ENCODE assay signal across 1 cellular context in the genomic region with DNA sequence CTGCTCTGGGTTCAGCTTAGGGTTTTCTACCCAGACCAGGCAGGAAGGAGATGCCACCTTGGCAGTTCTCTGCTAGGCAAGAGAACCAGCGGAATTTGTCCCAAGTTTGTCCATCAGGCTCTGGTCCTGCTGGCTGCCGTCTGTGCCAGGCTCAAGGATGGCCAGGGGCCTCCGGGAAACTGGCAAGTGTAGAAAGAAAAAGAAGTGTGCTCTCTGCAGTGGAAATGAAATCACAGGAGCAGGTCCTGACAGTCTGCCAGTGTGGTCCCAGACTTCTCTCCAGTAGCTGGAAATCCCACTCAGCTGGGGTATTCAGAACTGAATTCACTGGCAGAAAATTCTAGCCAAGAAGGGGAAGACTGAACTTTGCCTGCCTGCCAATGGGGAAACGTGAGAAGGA.
TF ChIP-seq lines count a peak whose summit lies in the region.

No MANE protein-coding gene starts in this region.

TF ChIP-seq in HepG2, 621 proteins besides CTCF, POLR2A, EP300 and RAD21:
- TF ChIP-seq, protein P1, sequence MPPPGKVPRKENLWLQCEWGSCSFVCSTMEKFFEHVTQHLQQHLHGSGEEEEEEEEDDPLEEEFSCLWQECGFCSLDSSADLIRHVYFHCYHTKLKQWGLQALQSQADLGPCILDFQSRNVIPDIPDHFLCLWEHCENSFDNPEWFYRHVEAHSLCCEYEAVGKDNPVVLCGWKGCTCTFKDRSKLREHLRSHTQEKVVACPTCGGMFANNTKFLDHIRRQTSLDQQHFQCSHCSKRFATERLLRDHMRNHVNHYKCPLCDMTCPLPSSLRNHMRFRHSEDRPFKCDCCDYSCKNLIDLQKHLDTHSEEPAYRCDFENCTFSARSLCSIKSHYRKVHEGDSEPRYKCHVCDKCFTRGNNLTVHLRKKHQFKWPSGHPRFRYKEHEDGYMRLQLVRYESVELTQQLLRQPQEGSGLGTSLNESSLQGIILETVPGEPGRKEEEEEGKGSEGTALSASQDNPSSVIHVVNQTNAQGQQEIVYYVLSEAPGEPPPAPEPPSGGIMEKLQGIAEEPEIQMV (CRISPR knock-in tag; IDR thresholded peaks at IDR 0.05; ENCODE audit: low read depth), result no peak
- TF ChIP-seq CCDC6 (CRISPR knock-in tag; IDR thresholded peaks at IDR 0.05) (no peak), PAWR (CRISPR knock-in tag; IDR thresholded peaks at IDR 0.05; ENCODE audit: borderline replicate concordance) (no peak), SMAD9 (CRISPR knock-in tag; IDR thresholded peaks at IDR 0.05) (no peak), POLR2G (IDR thresholded peaks at IDR 0.05; ENCODE audit: low read depth, low read length) (no peak), ARNT (IDR thresholded peaks at IDR 0.05) (no peak), AFF4 (CRISPR knock-in tag; IDR thresholded peaks at IDR 0.05) (no peak), ZBTB4 (CRISPR knock-in tag; IDR thresholded peaks at IDR 0.05; ENCODE audit: borderline replicate concordance) (no peak), TMF1 (CRISPR knock-in tag; IDR thresholded peaks at IDR 0.05; ENCODE audit: low read depth) (no peak)
- TF ChIP-seq, protein P2, sequence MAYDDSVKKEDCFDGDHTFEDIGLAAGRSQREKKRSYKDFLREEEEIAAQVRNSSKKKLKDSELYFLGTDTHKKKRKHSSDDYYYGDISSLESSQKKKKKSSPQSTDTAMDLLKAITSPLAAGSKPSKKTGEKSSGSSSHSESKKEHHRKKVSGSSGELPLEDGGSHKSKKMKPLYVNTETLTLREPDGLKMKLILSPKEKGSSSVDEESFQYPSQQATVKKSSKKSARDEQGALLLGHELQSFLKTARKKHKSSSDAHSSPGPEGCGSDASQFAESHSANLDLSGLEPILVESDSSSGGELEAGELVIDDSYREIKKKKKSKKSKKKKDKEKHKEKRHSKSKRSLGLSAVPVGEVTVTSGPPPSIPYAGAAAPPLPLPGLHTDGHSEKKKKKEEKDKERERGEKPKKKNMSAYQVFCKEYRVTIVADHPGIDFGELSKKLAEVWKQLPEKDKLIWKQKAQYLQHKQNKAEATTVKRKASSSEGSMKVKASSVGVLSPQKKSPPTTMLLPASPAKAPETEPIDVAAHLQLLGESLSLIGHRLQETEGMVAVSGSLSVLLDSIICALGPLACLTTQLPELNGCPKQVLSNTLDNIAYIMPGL (CRISPR knock-in tag; IDR thresholded peaks at IDR 0.05; ENCODE audit: borderline replicate concordance in 1 of 2, low read depth in 1 of 2), result no peak
